Comparison of ENCODE assay signal across 1 cellular context in the genomic region with DNA sequence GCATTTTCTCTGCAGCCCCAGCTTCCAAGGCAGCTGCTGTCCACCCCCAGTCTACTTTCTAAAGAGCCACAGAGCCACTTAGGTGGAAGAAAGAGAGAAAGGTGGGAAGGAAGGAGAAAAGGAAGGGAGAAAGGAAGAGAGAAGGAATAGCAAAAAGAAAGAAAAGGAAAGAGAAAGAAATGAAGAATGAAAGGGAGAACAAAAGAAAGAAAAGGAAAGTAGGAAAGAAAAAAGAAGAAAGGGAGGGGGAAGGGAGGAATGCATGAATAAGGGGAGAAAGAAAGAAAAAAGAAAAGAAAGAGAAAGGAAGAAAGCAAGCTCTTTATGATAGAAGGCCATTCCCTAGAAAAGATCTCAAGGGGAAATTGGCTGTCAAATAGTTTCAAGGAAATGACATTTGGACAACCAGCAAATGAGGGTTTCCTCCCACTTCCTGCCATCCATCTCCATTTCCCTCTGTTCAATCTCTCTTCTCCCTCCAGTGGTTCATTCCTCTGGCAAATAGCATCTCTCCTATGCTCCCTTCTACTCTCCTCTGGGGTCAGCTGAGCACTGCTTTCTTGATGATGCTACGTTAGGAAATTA.
A peak's percentile ranks its signal among the peaks of the same experiment; 100 is the strongest.
TF ChIP-seq lines count a peak whose summit lies in the region.

No MANE protein-coding gene starts in this region.

TF ChIP-seq in K562, 482 proteins besides CTCF, POLR2A, EP300 and RAD21 (continues in another document):
- no peak for TF ChIP-seq PHB (CRISPR knock-in tag; IDR thresholded peaks at IDR 0.05)
- TF ChIP-seq ZNF57 (CRISPR knock-in tag; IDR thresholded peaks at IDR 0.05): no peak
- TF ChIP-seq CCNT2 (IDR thresholded peaks at IDR 0.05; ENCODE audit: borderline replicate concordance, extremely low read depth, insufficient read length, low read depth, low read length): no peak
- peak; percentile 35; the same call in 1 of the 2 replicates for TF ChIP-seq EHMT2 (IDR thresholded peaks at IDR 0.05)
- peak; percentile 78; the same call in 1 of the 2 replicates for TF ChIP-seq LARP7 (IDR thresholded peaks at IDR 0.05)
- TF ChIP-seq MYBL2 (IDR thresholded peaks at IDR 0.05; ENCODE audit: low read depth): no peak
- no peak for TF ChIP-seq MYBL2 (CRISPR knock-in tag; IDR thresholded peaks at IDR 0.05; ENCODE audit: borderline replicate concordance)
- no peak for TF ChIP-seq SMAD1 (IDR thresholded peaks at IDR 0.05; ENCODE audit: low read depth, low read length, partially characterized antibody)
- TF ChIP-seq, protein P1, sequence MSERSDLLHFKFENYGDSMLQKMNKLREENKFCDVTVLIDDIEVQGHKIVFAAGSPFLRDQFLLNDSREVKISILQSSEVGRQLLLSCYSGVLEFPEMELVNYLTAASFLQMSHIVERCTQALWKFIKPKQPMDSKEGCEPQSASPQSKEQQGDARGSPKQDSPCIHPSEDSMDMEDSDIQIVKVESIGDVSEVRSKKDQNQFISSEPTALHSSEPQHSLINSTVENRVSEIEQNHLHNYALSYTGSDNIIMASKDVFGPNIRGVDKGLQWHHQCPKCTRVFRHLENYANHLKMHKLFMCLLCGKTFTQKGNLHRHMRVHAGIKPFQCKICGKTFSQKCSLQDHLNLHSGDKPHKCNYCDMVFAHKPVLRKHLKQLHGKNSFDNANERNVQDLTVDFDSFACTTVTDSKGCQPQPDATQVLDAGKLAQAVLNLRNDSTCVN (CRISPR knock-in tag; IDR thresholded peaks at IDR 0.05): peak; percentile 53; the same call in 1 of the 2 replicates
- TF ChIP-seq POLR2H (tag; IDR thresholded peaks at IDR 0.05; ENCODE audit: low read depth): no peak
- TF ChIP-seq ZNF76 (CRISPR knock-in tag; IDR thresholded peaks at IDR 0.05; ENCODE audit: borderline replicate concordance): no peak
- TF ChIP-seq, protein P2, sequence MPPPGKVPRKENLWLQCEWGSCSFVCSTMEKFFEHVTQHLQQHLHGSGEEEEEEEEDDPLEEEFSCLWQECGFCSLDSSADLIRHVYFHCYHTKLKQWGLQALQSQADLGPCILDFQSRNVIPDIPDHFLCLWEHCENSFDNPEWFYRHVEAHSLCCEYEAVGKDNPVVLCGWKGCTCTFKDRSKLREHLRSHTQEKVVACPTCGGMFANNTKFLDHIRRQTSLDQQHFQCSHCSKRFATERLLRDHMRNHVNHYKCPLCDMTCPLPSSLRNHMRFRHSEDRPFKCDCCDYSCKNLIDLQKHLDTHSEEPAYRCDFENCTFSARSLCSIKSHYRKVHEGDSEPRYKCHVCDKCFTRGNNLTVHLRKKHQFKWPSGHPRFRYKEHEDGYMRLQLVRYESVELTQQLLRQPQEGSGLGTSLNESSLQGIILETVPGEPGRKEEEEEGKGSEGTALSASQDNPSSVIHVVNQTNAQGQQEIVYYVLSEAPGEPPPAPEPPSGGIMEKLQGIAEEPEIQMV (tag; conservative IDR thresholded peaks at IDR 0.05; ENCODE audit: low read depth): peak; percentile 69
- no peak for TF ChIP-seq IFI16 (CRISPR knock-in tag; IDR thresholded peaks at IDR 0.05)
- no peak for TF ChIP-seq NR2F6 (CRISPR knock-in tag; IDR thresholded peaks at IDR 0.05)
- TF ChIP-seq MTA1 (IDR thresholded peaks at IDR 0.05; ENCODE audit: borderline replicate concordance): 0 out of 2 replicates have a peak, but pooled peaks have one; percentile 35
- TF ChIP-seq DNMT1 (IDR thresholded peaks at IDR 0.05): 0 out of 2 replicates have a peak, but pooled peaks have one; percentile 48
- TF ChIP-seq, protein P3, sequence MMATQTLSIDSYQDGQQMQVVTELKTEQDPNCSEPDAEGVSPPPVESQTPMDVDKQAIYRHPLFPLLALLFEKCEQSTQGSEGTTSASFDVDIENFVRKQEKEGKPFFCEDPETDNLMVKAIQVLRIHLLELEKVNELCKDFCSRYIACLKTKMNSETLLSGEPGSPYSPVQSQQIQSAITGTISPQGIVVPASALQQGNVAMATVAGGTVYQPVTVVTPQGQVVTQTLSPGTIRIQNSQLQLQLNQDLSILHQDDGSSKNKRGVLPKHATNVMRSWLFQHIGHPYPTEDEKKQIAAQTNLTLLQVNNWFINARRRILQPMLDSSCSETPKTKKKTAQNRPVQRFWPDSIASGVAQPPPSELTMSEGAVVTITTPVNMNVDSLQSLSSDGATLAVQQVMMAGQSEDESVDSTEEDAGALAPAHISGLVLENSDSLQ (IDR thresholded peaks at IDR 0.05): peak; percentile 7; the same call in 1 of the 2 replicates
- TF ChIP-seq, protein P4, sequence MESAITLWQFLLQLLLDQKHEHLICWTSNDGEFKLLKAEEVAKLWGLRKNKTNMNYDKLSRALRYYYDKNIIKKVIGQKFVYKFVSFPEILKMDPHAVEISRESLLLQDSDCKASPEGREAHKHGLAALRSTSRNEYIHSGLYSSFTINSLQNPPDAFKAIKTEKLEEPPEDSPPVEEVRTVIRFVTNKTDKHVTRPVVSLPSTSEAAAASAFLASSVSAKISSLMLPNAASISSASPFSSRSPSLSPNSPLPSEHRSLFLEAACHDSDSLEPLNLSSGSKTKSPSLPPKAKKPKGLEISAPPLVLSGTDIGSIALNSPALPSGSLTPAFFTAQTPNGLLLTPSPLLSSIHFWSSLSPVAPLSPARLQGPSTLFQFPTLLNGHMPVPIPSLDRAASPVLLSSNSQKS (CRISPR knock-in tag; IDR thresholded peaks at IDR 0.05): no peak
- TF ChIP-seq, protein P5, sequence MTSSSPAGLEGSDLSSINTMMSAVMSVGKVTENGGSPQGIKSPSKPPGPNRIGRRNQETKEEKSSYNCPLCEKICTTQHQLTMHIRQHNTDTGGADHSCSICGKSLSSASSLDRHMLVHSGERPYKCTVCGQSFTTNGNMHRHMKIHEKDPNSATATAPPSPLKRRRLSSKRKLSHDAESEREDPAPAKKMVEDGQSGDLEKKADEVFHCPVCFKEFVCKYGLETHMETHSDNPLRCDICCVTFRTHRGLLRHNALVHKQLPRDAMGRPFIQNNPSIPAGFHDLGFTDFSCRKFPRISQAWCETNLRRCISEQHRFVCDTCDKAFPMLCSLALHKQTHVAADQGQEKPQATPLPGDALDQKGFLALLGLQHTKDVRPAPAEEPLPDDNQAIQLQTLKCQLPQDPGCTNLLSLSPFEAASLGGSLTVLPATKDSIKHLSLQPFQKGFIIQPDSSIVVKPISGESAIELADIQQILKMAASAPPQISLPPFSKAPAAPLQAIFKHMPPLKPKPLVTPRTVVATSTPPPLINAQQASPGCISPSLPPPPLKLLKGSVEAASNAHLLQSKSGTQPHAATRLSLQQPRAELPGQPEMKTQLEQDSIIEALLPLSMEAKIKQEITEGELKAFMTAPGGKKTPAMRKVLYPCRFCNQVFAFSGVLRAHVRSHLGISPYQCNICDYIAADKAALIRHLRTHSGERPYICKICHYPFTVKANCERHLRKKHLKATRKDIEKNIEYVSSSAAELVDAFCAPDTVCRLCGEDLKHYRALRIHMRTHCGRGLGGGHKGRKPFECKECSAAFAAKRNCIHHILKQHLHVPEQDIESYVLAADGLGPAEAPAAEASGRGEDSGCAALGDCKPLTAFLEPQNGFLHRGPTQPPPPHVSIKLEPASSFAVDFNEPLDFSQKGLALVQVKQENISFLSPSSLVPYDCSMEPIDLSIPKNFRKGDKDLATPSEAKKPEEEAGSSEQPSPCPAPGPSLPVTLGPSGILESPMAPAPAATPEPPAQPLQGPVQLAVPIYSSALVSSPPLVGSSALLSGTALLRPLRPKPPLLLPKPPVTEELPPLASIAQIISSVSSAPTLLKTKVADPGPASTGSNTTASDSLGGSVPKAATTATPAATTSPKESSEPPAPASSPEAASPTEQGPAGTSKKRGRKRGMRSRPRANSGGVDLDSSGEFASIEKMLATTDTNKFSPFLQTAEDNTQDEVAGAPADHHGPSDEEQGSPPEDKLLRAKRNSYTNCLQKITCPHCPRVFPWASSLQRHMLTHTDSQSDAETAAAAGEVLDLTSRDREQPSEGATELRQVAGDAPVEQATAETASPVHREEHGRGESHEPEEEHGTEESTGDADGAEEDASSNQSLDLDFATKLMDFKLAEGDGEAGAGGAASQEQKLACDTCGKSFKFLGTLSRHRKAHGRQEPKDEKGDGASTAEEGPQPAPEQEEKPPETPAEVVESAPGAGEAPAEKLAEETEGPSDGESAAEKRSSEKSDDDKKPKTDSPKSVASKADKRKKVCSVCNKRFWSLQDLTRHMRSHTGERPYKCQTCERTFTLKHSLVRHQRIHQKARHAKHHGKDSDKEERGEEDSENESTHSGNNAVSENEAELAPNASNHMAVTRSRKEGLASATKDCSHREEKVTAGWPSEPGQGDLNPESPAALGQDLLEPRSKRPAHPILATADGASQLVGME (CRISPR knock-in tag; IDR thresholded peaks at IDR 0.05): no peak
- no peak for TF ChIP-seq CBX1 (IDR thresholded peaks at IDR 0.05; ENCODE audit: low read depth)
- TF ChIP-seq ZNF431 (CRISPR knock-in tag; IDR thresholded peaks at IDR 0.05): no peak
- TF ChIP-seq, protein P6, sequence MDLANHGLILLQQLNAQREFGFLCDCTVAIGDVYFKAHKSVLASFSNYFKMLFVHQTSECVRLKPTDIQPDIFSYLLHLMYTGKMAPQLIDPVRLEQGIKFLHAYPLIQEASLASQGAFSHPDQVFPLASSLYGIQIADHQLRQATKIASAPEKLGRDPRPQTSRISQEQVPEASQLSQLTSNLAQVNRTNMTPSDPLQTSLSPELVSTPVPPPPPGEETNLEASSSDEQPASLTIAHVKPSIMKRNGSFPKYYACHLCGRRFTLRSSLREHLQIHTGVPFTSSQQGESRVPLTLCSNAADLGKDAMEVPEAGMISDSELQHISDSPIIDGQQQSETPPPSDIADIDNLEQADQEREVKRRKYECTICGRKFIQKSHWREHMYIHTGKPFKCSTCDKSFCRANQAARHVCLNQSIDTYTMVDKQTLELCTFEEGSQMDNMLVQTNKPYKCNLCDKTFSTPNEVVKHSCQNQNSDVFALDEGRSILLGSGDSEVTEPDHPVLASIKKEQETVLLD (IDR thresholded peaks at IDR 0.05): 0 out of 2 replicates have a peak, but pooled peaks have one; percentile 19
- no peak for TF ChIP-seq HIVEP1 (CRISPR knock-in tag; IDR thresholded peaks at IDR 0.05)
- TF ChIP-seq TEAD1 (CRISPR knock-in tag; IDR thresholded peaks at IDR 0.05): no peak
- no peak for TF ChIP-seq ZNF586 (CRISPR knock-in tag; conservative IDR thresholded peaks at IDR 0.05)
- no peak for TF ChIP-seq DMBX1 (CRISPR knock-in tag; IDR thresholded peaks at IDR 0.05; ENCODE audit: borderline replicate concordance)
- TF ChIP-seq SMARCA5 (IDR thresholded peaks at IDR 0.05): 0 out of 2 replicates have a peak, but pooled peaks have one; percentile 28
- no peak for TF ChIP-seq CHD2 (IDR thresholded peaks at IDR 0.05; ENCODE audit: low read depth, low read length)
- TF ChIP-seq ARHGAP35 (IDR thresholded peaks at IDR 0.05; ENCODE audit: partially characterized antibody): peak; percentile 28
- TF ChIP-seq, protein P7, sequence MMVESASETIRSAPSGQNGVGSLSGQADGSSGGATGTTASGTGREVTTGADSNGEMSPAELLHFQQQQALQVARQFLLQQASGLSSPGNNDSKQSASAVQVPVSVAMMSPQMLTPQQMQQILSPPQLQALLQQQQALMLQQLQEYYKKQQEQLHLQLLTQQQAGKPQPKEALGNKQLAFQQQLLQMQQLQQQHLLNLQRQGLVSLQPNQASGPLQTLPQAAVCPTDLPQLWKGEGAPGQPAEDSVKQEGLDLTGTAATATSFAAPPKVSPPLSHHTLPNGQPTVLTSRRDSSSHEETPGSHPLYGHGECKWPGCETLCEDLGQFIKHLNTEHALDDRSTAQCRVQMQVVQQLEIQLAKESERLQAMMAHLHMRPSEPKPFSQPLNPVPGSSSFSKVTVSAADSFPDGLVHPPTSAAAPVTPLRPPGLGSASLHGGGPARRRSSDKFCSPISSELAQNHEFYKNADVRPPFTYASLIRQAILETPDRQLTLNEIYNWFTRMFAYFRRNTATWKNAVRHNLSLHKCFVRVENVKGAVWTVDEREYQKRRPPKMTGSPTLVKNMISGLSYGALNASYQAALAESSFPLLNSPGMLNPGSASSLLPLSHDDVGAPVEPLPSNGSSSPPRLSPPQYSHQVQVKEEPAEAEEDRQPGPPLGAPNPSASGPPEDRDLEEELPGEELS (CRISPR knock-in tag; IDR thresholded peaks at IDR 0.05; ENCODE audit: borderline replicate concordance): no peak
- 0 out of 2 replicates have a peak, but pooled peaks have one; percentile 30 for TF ChIP-seq MIER1 (IDR thresholded peaks at IDR 0.05; ENCODE audit: low read depth)
- TF ChIP-seq, protein P8, sequence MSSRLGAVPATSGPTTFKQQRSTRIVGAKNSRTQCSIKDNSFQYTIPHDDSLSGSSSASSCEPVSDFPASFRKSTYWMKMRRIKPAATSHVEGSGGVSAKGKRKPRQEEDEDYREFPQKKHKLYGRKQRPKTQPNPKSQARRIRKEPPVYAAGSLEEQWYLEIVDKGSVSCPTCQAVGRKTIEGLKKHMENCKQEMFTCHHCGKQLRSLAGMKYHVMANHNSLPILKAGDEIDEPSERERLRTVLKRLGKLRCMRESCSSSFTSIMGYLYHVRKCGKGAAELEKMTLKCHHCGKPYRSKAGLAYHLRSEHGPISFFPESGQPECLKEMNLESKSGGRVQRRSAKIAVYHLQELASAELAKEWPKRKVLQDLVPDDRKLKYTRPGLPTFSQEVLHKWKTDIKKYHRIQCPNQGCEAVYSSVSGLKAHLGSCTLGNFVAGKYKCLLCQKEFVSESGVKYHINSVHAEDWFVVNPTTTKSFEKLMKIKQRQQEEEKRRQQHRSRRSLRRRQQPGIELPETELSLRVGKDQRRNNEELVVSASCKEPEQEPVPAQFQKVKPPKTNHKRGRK (tag; IDR thresholded peaks at IDR 0.05): peak; percentile 99
- TF ChIP-seq HDAC1 (IDR thresholded peaks at IDR 0.05): peak in 1 of 2 experiments; percentile 26; a peak in 1 of 4 replicates
- no peak for TF ChIP-seq KLF10 (CRISPR knock-in tag; IDR thresholded peaks at IDR 0.05)
- TF ChIP-seq, protein P9, sequence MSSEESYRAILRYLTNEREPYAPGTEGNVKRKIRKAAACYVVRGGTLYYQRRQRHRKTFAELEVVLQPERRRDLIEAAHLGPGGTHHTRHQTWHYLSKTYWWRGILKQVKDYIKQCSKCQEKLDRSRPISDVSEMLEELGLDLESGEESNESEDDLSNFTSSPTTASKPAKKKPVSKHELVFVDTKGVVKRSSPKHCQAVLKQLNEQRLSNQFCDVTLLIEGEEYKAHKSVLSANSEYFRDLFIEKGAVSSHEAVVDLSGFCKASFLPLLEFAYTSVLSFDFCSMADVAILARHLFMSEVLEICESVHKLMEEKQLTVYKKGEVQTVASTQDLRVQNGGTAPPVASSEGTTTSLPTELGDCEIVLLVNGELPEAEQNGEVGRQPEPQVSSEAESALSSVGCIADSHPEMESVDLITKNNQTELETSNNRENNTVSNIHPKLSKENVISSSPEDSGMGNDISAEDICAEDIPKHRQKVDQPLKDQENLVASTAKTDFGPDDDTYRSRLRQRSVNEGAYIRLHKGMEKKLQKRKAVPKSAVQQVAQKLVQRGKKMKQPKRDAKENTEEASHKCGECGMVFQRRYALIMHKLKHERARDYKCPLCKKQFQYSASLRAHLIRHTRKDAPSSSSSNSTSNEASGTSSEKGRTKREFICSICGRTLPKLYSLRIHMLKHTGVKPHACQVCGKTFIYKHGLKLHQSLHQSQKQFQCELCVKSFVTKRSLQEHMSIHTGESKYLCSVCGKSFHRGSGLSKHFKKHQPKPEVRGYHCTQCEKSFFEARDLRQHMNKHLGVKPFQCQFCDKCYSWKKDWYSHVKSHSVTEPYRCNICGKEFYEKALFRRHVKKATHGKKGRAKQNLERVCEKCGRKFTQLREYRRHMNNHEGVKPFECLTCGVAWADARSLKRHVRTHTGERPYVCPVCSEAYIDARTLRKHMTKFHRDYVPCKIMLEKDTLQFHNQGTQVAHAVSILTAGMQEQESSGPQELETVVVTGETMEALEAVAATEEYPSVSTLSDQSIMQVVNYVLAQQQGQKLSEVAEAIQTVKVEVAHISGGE (CRISPR knock-in tag; IDR thresholded peaks at IDR 0.05): no peak
- TF ChIP-seq ZKSCAN8 (CRISPR knock-in tag; IDR thresholded peaks at IDR 0.05): no peak
- TF ChIP-seq ZNF212 (CRISPR knock-in tag; IDR thresholded peaks at IDR 0.05): no peak
- TF ChIP-seq ELF4 (CRISPR knock-in tag; IDR thresholded peaks at IDR 0.05): peak; percentile 46; the same call in 1 of the 2 replicates
- TF ChIP-seq KAT2B (IDR thresholded peaks at IDR 0.05; ENCODE audit: low read depth, low read length): no peak
